ENCODE assay signal across 8 cellular contexts in genomic region chr6:153092082-153093013, GRCh38. TPM values are rescaled to one million over a fixed set of nuclear protein-coding genes. Genes with fewer than 3 reads are reported as not detected.
DNase-seq lines count a peak whose midpoint lies in the region; ATAC-seq, FAIRE-seq and TF ChIP-seq lines count a peak whose summit lies in the region.

No MANE protein-coding gene starts in this region.

- H3K4me3 ChIP-seq in bronchial epithelial cell (ENCODE audit: low read depth, low read length) = no peak overlapping the region
- peak overlapping the region in 1 of 2 donors; percentile 9 for H3K4me3 ChIP-seq in tibial artery

- H3K27me3 ChIP-seq in bronchial epithelial cell (ENCODE audit: control insufficient read depth, insufficient read depth, low read length) (no peaks in the 10 kb centered on the region), tibial artery (no peaks in the 10 kb centered on the region)

- H3K4me1 ChIP-seq in tibial artery = peaks cover 0 to 10% (median 0%) of the 10 kb centered on the region in 4 donors

- TF ChIP-seq CTCF in bronchial epithelial cell (IDR thresholded peaks at IDR 0.05; ENCODE audit: insufficient read depth, low read length, severe bottlenecking) = no peak
- no peak for TF ChIP-seq CTCF in tibial artery (IDR thresholded peaks at IDR 0.05)

- no peak for FAIRE-seq in bronchial epithelial cell (lab: Jason Lieb, UNC)

- ATAC-seq in GM21576 (IDR thresholded peaks at IDR 0.05; ENCODE audit: unreplicated experiment) = peak; percentile 89

- H3K9me3 ChIP-seq in tibial artery = no peaks in the 10 kb centered on the region

- H3K36me3 ChIP-seq in bronchial epithelial cell (ENCODE audit: control insufficient read depth, insufficient read depth, low read length) (no peaks in the 10 kb centered on the region), tibial artery (no peaks in the 10 kb centered on the region)

- H3K27ac ChIP-seq in tibial artery = peak overlapping the region; percentile 32 to 48

- intact Hi-C loops in tibial artery (cut with DNase I; ENCODE audit: low total_unique reads) = no loop called here

- DNase-seq in ELR (ENCODE audit: low read depth) (peak; percentile 91), HS-5 (ENCODE audit: low read depth) (peak; percentile 67), bronchial epithelial cell (ENCODE audit: low read depth) (peak; percentile 93), tibial artery (no peak), NCI-H82 treated with DMSO at 0.1 percent for 48 hours (lab: John Stamatoyannopoulos, UW; ENCODE audit: unreplicated experiment) (no peak), GOT3 (lab: John Stamatoyannopoulos, UW) (no peak), NCI-H524 treated with DMSO at 0.1 percent for 48 hours (lab: John Stamatoyannopoulos, UW) (no peak)

RNA-seq across cellular contexts. Expression of gene RGS17, which starts 38.7 kb away (rescaled TPM):
- 2.9 and 4.7 TPM in 2 replicates for total RNA-seq in bronchial epithelial cell

Comparison
In these comparisons a context has a peak if more than half of its experiments do, and no peak if none do; other contexts are left out.
1. DNase-seq: peak in ELR (single experiment), HS-5 (single experiment) and bronchial epithelial cell (single experiment); none in tibial artery (0 of 2), NCI-H82 treated with DMSO at 0.1 percent for 48 hours (single experiment), GOT3 (single experiment) and NCI-H524 treated with DMSO at 0.1 percent for 48 hours (single experiment).